ENCODE assay signal across 15 cellular contexts in genomic region chr9:123678038-123678877, GRCh38.
A peak's percentile ranks its signal among the peaks of the same experiment; 100 is the strongest.
DNase-seq lines count a peak whose midpoint lies in the region; ATAC-seq, FAIRE-seq and TF ChIP-seq lines count a peak whose summit lies in the region.
"Had no signal": no experiment of that assay in that cellular context is flagged by ENCODE, and none has a peak within 500 bp of the region (broad histone marks: within the 10 kb centered on the region; RNA-seq: fewer than 3 reads in every experiment).

No MANE protein-coding gene starts in this region.

- no peak overlapping the region for H3K4me3 ChIP-seq in CD4-positive, CD25-positive, alpha-beta regulatory T cell (ENCODE audit: low read depth, low read length)
- H3K4me3 ChIP-seq in OCI-LY7 (ENCODE audit: low read depth, low read length, poor library complexity, severe bottlenecking) (peak overlapping the region; percentile 50), HepG2 (replicated peaks in 1 of 3; ENCODE audit: insufficient read depth in 1 of 3, low read depth in 2 of 3, low read length in 3 of 3) (peak overlapping the region in 1 of 3 experiments; percentile 13; a peak in 1 of 6 replicates)
- H3K4me3 ChIP-seq: testis had no signal

- POLR2A ChIA-PET in OCI-LY7 (lab: Charles Lee) (interaction anchor here (0.5 to 1.3 kb wide), 3 partner anchors 14 to 155 kb away, joined by 3 to 6 read pairs (median 5); no protein-coding TSS in a partner anchor), HepG2 (lab: Yijun Ruan, JAX) (no interaction called here)

- FAIRE-seq in HepG2 (lab: Jason Lieb, UNC) = peak; percentile 4

- H2AFZ ChIP-seq in OCI-LY7 (ENCODE audit: low read length) (peak overlapping the region; percentile 51; the same call in 1 of the 2 replicates), HepG2 (ENCODE audit: low read length) (no peak overlapping the region)

- no peaks in the 10 kb centered on the region for H4K20me1 ChIP-seq in OCI-LY7 (ENCODE audit: insufficient read depth, low read length)
- peaks cover 14% of the 10 kb centered on the region for H4K20me1 ChIP-seq in HepG2 (ENCODE audit: insufficient read depth, low read length)

- no peaks in the 10 kb centered on the region for H3K27me3 ChIP-seq in CD4-positive, CD25-positive, alpha-beta regulatory T cell (ENCODE audit: control insufficient read depth, insufficient read depth, low read length)
- H3K27me3 ChIP-seq in HepG2 (ENCODE audit: control insufficient read depth in 1 of 2, insufficient read depth in 2 of 2, low read length in 2 of 2) = no peaks in the 10 kb centered on the region
- H3K27me3 ChIP-seq: testis had no signal

- BruUV-seq in OCI-LY7 (replicated peaks; lab: Mats Ljungman, UMichigan) (no TSS peak), HepG2 (replicated peaks; lab: Mats Ljungman, UMichigan) (no TSS peak)

- H3K27ac Mint-ChIP-seq in CD4-positive, CD25-positive, alpha-beta regulatory T cell = peak overlapping the region in 2 of 3 donors; percentile 3 to 79
- H3K27ac Mint-ChIP-seq: activated T-helper 17 cell treated with anti-CD3 and anti-CD28 coated beads, Interleukin-2, amount 50 U/mL, for 72 hours had no signal

- intact Hi-C loops in OCI-LY7 (cut with micrococcal nuclease; ENCODE audit: unreplicated experiment) = loop anchor here (2.0 kb wide), 1 partner anchor 19 kb away; no protein-coding TSS in a partner anchor
- intact Hi-C loops in HepG2 (cut with micrococcal nuclease; ENCODE audit: unreplicated experiment) = loop anchor here (1.0 kb wide), 1 partner anchor 64 kb away; no protein-coding TSS in a partner anchor

- no peak for TF ChIP-seq POLR2A in HepG2 (IDR thresholded peaks at IDR 0.05; ENCODE audit: insufficient read depth in 1 of 2, low read depth in 2 of 2, low read length in 2 of 2)

- no peaks in the 10 kb centered on the region for H3K79me2 ChIP-seq in OCI-LY7 (ENCODE audit: insufficient read depth, low read depth, low read length)
- H3K79me2 ChIP-seq in HepG2 (ENCODE audit: insufficient read depth, low read length) = no peaks in the 10 kb centered on the region

- no peak for TF ChIP-seq CTCF in OCI-LY7 (conservative IDR thresholded peaks at IDR 0.05; ENCODE audit: low read length)
- no peak for TF ChIP-seq CTCF in HepG2 (CRISPR knock-in tag; IDR thresholded peaks at IDR 0.05)
- TF ChIP-seq CTCF in GM10266 (IDR thresholded peaks at IDR 0.05; ENCODE audit: control insufficient read depth, insufficient read depth, low read depth, missing control alignments) = no peak

- no peak for TF ChIP-seq RAD21 in HepG2 (CRISPR knock-in tag; IDR thresholded peaks at IDR 0.05)

- no peaks in the 10 kb centered on the region for H3K36me3 ChIP-seq in CD4-positive, CD25-positive, alpha-beta regulatory T cell (ENCODE audit: control insufficient read depth, insufficient read depth, low read length)
- H3K36me3 ChIP-seq in OCI-LY7 (ENCODE audit: insufficient read depth, low read length) (no peaks in the 10 kb centered on the region; the same call in 1 of the 2 replicates), HepG2 (replicated peaks in 1 of 2; ENCODE audit: control insufficient read depth in 1 of 2, insufficient read depth in 2 of 2, low read length in 2 of 2) (peaks cover 2 to 10% of the 10 kb centered on the region in 2 experiments; a peak in 1 of 5 replicates)

- H3K4me2 ChIP-seq in OCI-LY7 (ENCODE audit: low read length) = peak overlapping the region; percentile 82
- H3K4me2 ChIP-seq in HepG2 (ENCODE audit: low read depth, low read length) = peak overlapping the region; percentile 91

- H3K27me3 Mint-ChIP-seq in CD4-positive, CD25-positive, alpha-beta regulatory T cell = no peaks in the 10 kb centered on the region
- H3K27me3 Mint-ChIP-seq: activated T-helper 17 cell treated with anti-CD3 and anti-CD28 coated beads, Interleukin-2, amount 50 U/mL, for 72 hours; CD8-positive, alpha-beta memory T cell had no signal

- H3K4me3 Mint-ChIP-seq in CD4-positive, CD25-positive, alpha-beta regulatory T cell = no peak overlapping the region
- H3K4me3 Mint-ChIP-seq: activated T-helper 17 cell treated with anti-CD3 and anti-CD28 coated beads, Interleukin-2, amount 50 U/mL, for 72 hours; nephron had no signal

- no peak for DNase-seq in CD4-positive, CD25-positive, alpha-beta regulatory T cell
- DNase-seq in NCI-H1105 treated with DMSO at 0.1 percent for 48 hours (lab: John Stamatoyannopoulos, UW) (peak; percentile 91), OCI-LY7 (ENCODE audit: low spot score) (peak; percentile 59), HepG2 (ENCODE audit: low spot score) (peak; percentile 84), GM10266 (ENCODE audit: extremely low spot score) (no peak), NOMO-1 treated with DMSO at 0.1 percent for 48 hours (lab: John Stamatoyannopoulos, UW; ENCODE audit: unreplicated experiment) (no peak), NCI-H1048 (lab: John Stamatoyannopoulos, UW) (no peak)
- no peak for DNase-seq in stimulated activated naive CD4-positive, alpha-beta T cell treated with Interleukin-2 at 50 U/mL for 16 hours (lab: John Stamatoyannopoulos, UW)
- DNase-seq: CD8-positive, alpha-beta memory T cell; hippocampal formation; NCI-H446; stimulated activated CD4-positive, alpha-beta T cell treated with anti-CD3 and anti-CD28 coated beads, Interleukin-2, amount 100 ng/mL, for 24 hours; testis had no signal

- in situ Hi-C loops in HepG2 (cut with HindIII; ENCODE audit: extremely low pct_ligation_motif_present, low pct_unique_long_range_greater_than_20kb) = no loop called here

- CTCF ChIA-PET in OCI-LY7 (lab: Charles Lee; ENCODE audit: unreplicated experiment) (no interaction called here), HepG2 (lab: Yijun Ruan, JAX; ENCODE audit: low intra/inter-chr PET ratio, low total read pairs) (no interaction called here)

- no peak overlapping the region for H3K27ac ChIP-seq in CD4-positive, CD25-positive, alpha-beta regulatory T cell (ENCODE audit: insufficient read depth, low read length, poor library complexity, severe bottlenecking)
- H3K27ac ChIP-seq in OCI-LY7 (ENCODE audit: low read depth, low read length, poor library complexity, severe bottlenecking) (peak overlapping the region; percentile 92), HepG2 (ENCODE audit: extremely low read length, insufficient read depth, low read length) (peak overlapping the region; percentile 66)
- H3K27ac ChIP-seq: testis had no signal

- ATAC-seq in CD4-positive, CD25-positive, alpha-beta regulatory T cell (ENCODE audit: low read depth in 2 of 2) = no peak
- peak; percentile 40 for ATAC-seq in HepG2

- H3K4me1 ChIP-seq in CD4-positive, CD25-positive, alpha-beta regulatory T cell (ENCODE audit: control insufficient read depth, insufficient read depth, low read length, poor library complexity, severe bottlenecking) = peaks cover 11% of the 10 kb centered on the region
- H3K4me1 ChIP-seq in OCI-LY7 (ENCODE audit: insufficient read depth, low read length, poor library complexity, severe bottlenecking) (peaks cover 53% of the 10 kb centered on the region), HepG2 (ENCODE audit: insufficient read depth, low read length) (peaks cover 39% of the 10 kb centered on the region)
- H3K4me1 ChIP-seq: testis had no signal

- 19% methylated on average over 15 of the region's 15 CpGs for WGBS in HepG2 (ENCODE audit: low lambda C conversion rate)

- H3K9me2 ChIP-seq in OCI-LY7 (ENCODE audit: insufficient read depth, low read length) = no peaks in the 10 kb centered on the region

- peaks cover 0 to 11% (median 3%) of the 10 kb centered on the region in 7 donors for H3K9me3 Mint-ChIP-seq in CD4-positive, CD25-positive, alpha-beta regulatory T cell

- H3K36me3 Mint-ChIP-seq in CD4-positive, CD25-positive, alpha-beta regulatory T cell = peaks cover 33% of the 10 kb centered on the region

- peak overlapping the region; percentile 11; the same call in 1 of the 2 replicates for H3K9ac ChIP-seq in HepG2 (ENCODE audit: insufficient read depth, low read depth, low read length)

- TF ChIP-seq EP300 in HepG2 (IDR thresholded peaks at IDR 0.05; ENCODE audit: low read depth in 2 of 2, low read length in 2 of 2) (peak in 1 of 2 experiments; percentile 54; a peak in 2 of 4 replicates), HepG2 (CRISPR knock-in tag; IDR thresholded peaks at IDR 0.05; ENCODE audit: borderline replicate concordance) (peak; percentile 54; the same call in 1 of the 2 replicates)

- H3K4me1 Mint-ChIP-seq in CD4-positive, CD25-positive, alpha-beta regulatory T cell = peaks cover 4 to 25% (median 10%) of the 10 kb centered on the region in 4 donors

- no peaks in the 10 kb centered on the region for H3K9me3 ChIP-seq in CD4-positive, CD25-positive, alpha-beta regulatory T cell (ENCODE audit: control insufficient read depth in 2 of 2, low read length in 2 of 2)
- H3K9me3 ChIP-seq in OCI-LY7 (ENCODE audit: low read length) = peaks cover 2% of the 10 kb centered on the region; the same call in 1 of the 2 replicates
- H3K9me3 ChIP-seq in HepG2 (ENCODE audit: low read length) = no peaks in the 10 kb centered on the region
- H3K9me3 ChIP-seq: testis had no signal

TF ChIP-seq in HepG2, 621 proteins besides CTCF, POLR2A, EP300 and RAD21 (continues in another document):
- TF ChIP-seq SMAD3 (CRISPR knock-in tag; IDR thresholded peaks at IDR 0.05) (peak; percentile 15; the same call in 1 of the 2 replicates), ZNF138 (CRISPR knock-in tag; IDR thresholded peaks at IDR 0.05; ENCODE audit: low read depth) (no peak), CCDC6 (CRISPR knock-in tag; IDR thresholded peaks at IDR 0.05) (no peak), ZNF563 (CRISPR knock-in tag; IDR thresholded peaks at IDR 0.05) (no peak), TBX3 (IDR thresholded peaks at IDR 0.05; ENCODE audit: borderline replicate concordance) (peak; percentile 51; the same call in 1 of the 2 replicates), HNRNPL (IDR thresholded peaks at IDR 0.05; ENCODE audit: low read depth, low read length) (0 out of 2 replicates have a peak, but pooled peaks have one; percentile 19), ZMYM4 (CRISPR knock-in tag; IDR thresholded peaks at IDR 0.05) (0 out of 2 replicates have a peak, but pooled peaks have one; percentile 13), ZNF496 (CRISPR knock-in tag; IDR thresholded peaks at IDR 0.05; ENCODE audit: insufficient replicate concordance) (no peak), MAX (IDR thresholded peaks at IDR 0.05) (0 out of 2 replicates have a peak, but pooled peaks have one; percentile 54), ZNF644 (CRISPR knock-in tag; IDR thresholded peaks at IDR 0.05; ENCODE audit: low read depth) (0 out of 2 replicates have a peak, but pooled peaks have one; percentile 25), ZNF24 (IDR thresholded peaks at IDR 0.05) (no peak), MAF1 (CRISPR knock-in tag; IDR thresholded peaks at IDR 0.05; ENCODE audit: borderline replicate concordance) (no peak)

Comparison
In these comparisons a context has a peak if more than half of its experiments do, and no peak if none do; other contexts are left out.
1. DNase-seq: peak in NCI-H1105 treated with DMSO at 0.1 percent for 48 hours (single experiment), OCI-LY7 (single experiment) and HepG2 (single experiment); none in CD4-positive, CD25-positive, alpha-beta regulatory T cell (0 of 3), GM10266 (single experiment), NOMO-1 treated with DMSO at 0.1 percent for 48 hours (single experiment), stimulated activated naive CD4-positive, alpha-beta T cell treated with Interleukin-2 at 50 U/mL for 16 hours (single experiment) and NCI-H1048 (single experiment).